Comparison of ENCODE assay signal across 1 cellular context in the genomic region with DNA sequence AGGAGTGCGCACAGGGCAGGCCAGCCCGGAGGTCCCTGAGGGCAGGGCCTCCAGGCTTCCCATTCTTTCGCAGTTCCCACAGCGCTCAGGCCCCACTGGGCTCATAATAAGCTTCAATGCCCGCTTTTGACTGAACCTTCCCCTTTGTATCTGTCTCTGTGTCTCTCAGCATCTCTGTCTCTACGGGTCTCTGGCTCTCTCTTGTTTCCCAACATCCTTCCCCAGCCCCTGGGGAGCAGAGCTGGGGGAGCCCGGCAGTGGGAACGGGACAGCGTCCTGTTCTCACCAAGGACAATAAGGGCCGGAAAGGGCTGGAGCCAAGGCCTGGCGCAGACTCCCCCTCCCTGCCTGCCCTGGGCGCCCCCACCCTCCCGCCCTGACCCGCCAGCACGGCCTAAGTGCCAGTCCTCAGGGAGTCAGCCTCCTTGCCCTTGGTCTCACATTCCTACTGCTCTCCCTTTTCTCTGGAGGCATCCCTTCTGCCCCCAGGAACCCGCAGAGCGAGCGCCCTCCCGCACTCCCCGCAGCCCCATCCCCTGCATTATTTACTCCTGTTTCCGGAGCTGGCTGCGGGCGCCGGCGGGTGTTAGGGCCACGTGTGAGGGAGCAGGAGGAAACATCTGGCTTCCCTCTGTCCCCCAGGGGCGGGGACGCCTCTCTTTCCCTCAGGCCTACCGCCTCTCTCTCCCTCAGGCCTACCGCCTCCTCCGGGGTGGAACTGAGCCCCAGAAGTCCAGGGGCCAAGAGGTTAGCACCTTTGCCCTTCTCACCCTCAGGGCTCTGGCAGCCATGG.
A peak's percentile ranks its signal among the peaks of the same experiment; 100 is the strongest.
TF ChIP-seq lines count a peak whose summit lies in the region.

No MANE protein-coding gene starts in this region.

TF ChIP-seq in HepG2, 621 proteins besides CTCF, POLR2A, EP300 and RAD21 (continues in another document):
- TF ChIP-seq JARID2 (CRISPR knock-in tag; IDR thresholded peaks at IDR 0.05; ENCODE audit: insufficient replicate concordance) (no peak), SAP130 (CRISPR knock-in tag; IDR thresholded peaks at IDR 0.05; ENCODE audit: low read depth) (peak; percentile 50; the same call in 1 of the 2 replicates), MIER2 (CRISPR knock-in tag; IDR thresholded peaks at IDR 0.05) (no peak), ZBTB1 (CRISPR knock-in tag; IDR thresholded peaks at IDR 0.05; ENCODE audit: borderline replicate concordance) (peak; percentile 34; the same call in 1 of the 2 replicates), SOX5 (CRISPR knock-in tag; IDR thresholded peaks at IDR 0.05; ENCODE audit: borderline replicate concordance) (0 out of 2 replicates have a peak, but pooled peaks have one; percentile 7), ELF4 (CRISPR knock-in tag; IDR thresholded peaks at IDR 0.05; ENCODE audit: borderline replicate concordance) (no peak), GABPA (IDR thresholded peaks at IDR 0.05; ENCODE audit: low read depth, low read length) (no peak), GABPA (CRISPR knock-in tag; IDR thresholded peaks at IDR 0.05; ENCODE audit: low read depth) (peak; percentile 20; the same call in 1 of the 2 replicates), ZNF333 (CRISPR knock-in tag; IDR thresholded peaks at IDR 0.05; ENCODE audit: borderline replicate concordance) (peak; percentile 35; the same call in 1 of the 2 replicates), ETV5 (CRISPR knock-in tag; IDR thresholded peaks at IDR 0.05; ENCODE audit: borderline replicate concordance) (peak; percentile 58; the same call in 1 of the 2 replicates), BRCA1 (CRISPR knock-in tag; IDR thresholded peaks at IDR 0.05) (no peak), ZNF788 (CRISPR knock-in tag; IDR thresholded peaks at IDR 0.05; ENCODE audit: borderline replicate concordance) (no peak), ERF (CRISPR knock-in tag; IDR thresholded peaks at IDR 0.05) (0 out of 2 replicates have a peak, but pooled peaks have one; percentile 18), ZNF747 (CRISPR knock-in tag; IDR thresholded peaks at IDR 0.05; ENCODE audit: borderline replicate concordance) (no peak)
- TF ChIP-seq, protein P1, sequence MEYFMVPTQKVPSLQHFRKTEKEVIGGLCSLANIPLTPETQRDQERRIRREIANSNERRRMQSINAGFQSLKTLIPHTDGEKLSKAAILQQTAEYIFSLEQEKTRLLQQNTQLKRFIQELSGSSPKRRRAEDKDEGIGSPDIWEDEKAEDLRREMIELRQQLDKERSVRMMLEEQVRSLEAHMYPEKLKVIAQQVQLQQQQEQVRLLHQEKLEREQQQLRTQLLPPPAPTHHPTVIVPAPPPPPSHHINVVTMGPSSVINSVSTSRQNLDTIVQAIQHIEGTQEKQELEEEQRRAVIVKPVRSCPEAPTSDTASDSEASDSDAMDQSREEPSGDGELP (IDR thresholded peaks at IDR 0.05; ENCODE audit: borderline replicate concordance, low read depth): peak; percentile 34; the same call in 1 of the 2 replicates
- TF ChIP-seq, protein P2, sequence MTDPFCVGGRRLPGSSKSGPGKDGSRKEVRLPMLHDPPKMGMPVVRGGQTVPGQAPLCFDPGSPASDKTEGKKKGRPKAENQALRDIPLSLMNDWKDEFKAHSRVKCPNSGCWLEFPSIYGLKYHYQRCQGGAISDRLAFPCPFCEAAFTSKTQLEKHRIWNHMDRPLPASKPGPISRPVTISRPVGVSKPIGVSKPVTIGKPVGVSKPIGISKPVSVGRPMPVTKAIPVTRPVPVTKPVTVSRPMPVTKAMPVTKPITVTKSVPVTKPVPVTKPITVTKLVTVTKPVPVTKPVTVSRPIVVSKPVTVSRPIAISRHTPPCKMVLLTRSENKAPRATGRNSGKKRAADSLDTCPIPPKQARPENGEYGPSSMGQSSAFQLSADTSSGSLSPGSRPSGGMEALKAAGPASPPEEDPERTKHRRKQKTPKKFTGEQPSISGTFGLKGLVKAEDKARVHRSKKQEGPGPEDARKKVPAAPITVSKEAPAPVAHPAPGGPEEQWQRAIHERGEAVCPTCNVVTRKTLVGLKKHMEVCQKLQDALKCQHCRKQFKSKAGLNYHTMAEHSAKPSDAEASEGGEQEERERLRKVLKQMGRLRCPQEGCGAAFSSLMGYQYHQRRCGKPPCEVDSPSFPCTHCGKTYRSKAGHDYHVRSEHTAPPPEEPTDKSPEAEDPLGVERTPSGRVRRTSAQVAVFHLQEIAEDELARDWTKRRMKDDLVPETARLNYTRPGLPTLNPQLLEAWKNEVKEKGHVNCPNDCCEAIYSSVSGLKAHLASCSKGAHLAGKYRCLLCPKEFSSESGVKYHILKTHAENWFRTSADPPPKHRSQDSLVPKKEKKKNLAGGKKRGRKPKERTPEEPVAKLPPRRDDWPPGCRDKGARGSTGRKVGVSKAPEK (CRISPR knock-in tag; IDR thresholded peaks at IDR 0.05; ENCODE audit: borderline replicate concordance): no peak
- TF ChIP-seq, protein P3, sequence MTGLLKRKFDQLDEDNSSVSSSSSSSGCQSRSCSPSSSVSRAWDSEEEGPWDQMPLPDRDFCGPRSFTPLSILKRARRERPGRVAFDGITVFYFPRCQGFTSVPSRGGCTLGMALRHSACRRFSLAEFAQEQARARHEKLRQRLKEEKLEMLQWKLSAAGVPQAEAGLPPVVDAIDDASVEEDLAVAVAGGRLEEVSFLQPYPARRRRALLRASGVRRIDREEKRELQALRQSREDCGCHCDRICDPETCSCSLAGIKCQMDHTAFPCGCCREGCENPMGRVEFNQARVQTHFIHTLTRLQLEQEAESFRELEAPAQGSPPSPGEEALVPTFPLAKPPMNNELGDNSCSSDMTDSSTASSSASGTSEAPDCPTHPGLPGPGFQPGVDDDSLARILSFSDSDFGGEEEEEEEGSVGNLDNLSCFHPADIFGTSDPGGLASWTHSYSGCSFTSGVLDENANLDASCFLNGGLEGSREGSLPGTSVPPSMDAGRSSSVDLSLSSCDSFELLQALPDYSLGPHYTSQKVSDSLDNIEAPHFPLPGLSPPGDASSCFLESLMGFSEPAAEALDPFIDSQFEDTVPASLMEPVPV (CRISPR knock-in tag; IDR thresholded peaks at IDR 0.05): 0 out of 2 replicates have a peak, but pooled peaks have one; percentile 21
- TF ChIP-seq, protein P4, sequence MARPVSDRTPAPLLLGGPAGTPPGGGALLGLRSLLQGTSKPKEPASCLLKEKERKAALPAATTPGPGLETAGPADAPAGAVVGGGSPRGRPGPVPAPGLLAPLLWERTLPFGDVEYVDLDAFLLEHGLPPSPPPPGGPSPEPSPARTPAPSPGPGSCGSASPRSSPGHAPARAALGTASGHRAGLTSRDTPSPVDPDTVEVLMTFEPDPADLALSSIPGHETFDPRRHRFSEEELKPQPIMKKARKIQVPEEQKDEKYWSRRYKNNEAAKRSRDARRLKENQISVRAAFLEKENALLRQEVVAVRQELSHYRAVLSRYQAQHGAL (CRISPR knock-in tag; IDR thresholded peaks at IDR 0.05; ENCODE audit: not compliant biosample characterization): no peak
- TF ChIP-seq, protein P5, sequence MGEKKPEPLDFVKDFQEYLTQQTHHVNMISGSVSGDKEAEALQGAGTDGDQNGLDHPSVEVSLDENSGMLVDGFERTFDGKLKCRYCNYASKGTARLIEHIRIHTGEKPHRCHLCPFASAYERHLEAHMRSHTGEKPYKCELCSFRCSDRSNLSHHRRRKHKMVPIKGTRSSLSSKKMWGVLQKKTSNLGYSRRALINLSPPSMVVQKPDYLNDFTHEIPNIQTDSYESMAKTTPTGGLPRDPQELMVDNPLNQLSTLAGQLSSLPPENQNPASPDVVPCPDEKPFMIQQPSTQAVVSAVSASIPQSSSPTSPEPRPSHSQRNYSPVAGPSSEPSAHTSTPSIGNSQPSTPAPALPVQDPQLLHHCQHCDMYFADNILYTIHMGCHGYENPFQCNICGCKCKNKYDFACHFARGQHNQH (CRISPR knock-in tag; IDR thresholded peaks at IDR 0.05): no peak
- TF ChIP-seq, protein P6, sequence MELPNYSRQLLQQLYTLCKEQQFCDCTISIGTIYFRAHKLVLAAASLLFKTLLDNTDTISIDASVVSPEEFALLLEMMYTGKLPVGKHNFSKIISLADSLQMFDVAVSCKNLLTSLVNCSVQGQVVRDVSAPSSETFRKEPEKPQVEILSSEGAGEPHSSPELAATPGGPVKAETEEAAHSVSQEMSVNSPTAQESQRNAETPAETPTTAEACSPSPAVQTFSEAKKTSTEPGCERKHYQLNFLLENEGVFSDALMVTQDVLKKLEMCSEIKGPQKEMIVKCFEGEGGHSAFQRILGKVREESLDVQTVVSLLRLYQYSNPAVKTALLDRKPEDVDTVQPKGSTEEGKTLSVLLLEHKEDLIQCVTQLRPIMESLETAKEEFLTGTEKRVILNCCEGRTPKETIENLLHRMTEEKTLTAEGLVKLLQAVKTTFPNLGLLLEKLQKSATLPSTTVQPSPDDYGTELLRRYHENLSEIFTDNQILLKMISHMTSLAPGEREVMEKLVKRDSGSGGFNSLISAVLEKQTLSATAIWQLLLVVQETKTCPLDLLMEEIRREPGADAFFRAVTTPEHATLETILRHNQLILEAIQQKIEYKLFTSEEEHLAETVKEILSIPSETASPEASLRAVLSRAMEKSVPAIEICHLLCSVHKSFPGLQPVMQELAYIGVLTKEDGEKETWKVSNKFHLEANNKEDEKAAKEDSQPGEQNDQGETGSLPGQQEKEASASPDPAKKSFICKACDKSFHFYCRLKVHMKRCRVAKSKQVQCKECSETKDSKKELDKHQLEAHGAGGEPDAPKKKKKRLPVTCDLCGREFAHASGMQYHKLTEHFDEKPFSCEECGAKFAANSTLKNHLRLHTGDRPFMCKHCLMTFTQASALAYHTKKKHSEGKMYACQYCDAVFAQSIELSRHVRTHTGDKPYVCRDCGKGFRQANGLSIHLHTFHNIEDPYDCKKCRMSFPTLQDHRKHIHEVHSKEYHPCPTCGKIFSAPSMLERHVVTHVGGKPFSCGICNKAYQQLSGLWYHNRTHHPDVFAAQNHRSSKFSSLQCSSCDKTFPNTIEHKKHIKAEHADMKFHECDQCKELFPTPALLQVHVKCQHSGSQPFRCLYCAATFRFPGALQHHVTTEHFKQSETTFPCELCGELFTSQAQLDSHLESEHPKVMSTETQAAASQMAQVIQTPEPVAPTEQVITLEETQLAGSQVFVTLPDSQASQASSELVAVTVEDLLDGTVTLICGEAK (IDR thresholded peaks at IDR 0.05): no peak
- TF ChIP-seq, protein P6 (CRISPR knock-in tag; IDR thresholded peaks at IDR 0.05): no peak
- TF ChIP-seq, protein P7, sequence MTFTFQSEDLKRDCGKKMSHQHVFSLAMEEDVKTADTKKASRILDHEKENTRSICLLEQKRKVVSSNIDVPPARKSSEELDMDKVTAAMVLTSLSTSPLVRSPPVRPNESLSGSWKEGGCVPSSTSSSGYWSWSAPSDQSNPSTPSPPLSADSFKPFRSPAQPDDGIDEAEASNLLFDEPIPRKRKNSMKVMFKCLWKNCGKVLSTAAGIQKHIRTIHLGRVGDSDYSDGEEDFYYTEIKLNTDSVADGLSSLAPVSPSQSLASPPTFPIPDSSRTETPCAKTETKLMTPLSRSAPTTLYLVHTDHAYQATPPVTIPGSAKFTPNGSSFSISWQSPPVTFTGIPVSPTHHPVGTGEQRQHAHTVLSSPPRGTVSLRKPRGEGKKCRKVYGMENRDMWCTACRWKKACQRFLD (CRISPR knock-in tag; IDR thresholded peaks at IDR 0.05; ENCODE audit: borderline replicate concordance): no peak
- TF ChIP-seq, protein P8, sequence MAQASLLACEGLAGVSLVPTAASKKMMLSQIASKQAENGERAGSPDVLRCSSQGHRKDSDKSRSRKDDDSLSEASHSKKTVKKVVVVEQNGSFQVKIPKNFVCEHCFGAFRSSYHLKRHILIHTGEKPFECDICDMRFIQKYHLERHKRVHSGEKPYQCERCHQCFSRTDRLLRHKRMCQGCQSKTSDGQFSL (CRISPR knock-in tag; IDR thresholded peaks at IDR 0.05): no peak
- TF ChIP-seq, protein P9, sequence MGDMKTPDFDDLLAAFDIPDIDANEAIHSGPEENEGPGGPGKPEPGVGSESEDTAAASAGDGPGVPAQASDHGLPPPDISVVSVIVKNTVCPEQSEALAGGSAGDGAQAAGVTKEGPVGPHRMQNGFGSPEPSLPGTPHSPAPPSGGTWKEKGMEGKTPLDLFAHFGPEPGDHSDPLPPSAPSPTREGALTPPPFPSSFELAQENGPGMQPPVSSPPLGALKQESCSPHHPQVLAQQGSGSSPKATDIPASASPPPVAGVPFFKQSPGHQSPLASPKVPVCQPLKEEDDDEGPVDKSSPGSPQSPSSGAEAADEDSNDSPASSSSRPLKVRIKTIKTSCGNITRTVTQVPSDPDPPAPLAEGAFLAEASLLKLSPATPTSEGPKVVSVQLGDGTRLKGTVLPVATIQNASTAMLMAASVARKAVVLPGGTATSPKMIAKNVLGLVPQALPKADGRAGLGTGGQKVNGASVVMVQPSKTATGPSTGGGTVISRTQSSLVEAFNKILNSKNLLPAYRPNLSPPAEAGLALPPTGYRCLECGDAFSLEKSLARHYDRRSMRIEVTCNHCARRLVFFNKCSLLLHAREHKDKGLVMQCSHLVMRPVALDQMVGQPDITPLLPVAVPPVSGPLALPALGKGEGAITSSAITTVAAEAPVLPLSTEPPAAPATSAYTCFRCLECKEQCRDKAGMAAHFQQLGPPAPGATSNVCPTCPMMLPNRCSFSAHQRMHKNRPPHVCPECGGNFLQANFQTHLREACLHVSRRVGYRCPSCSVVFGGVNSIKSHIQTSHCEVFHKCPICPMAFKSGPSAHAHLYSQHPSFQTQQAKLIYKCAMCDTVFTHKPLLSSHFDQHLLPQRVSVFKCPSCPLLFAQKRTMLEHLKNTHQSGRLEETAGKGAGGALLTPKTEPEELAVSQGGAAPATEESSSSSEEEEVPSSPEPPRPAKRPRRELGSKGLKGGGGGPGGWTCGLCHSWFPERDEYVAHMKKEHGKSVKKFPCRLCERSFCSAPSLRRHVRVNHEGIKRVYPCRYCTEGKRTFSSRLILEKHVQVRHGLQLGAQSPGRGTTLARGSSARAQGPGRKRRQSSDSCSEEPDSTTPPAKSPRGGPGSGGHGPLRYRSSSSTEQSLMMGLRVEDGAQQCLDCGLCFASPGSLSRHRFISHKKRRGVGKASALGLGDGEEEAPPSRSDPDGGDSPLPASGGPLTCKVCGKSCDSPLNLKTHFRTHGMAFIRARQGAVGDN (CRISPR knock-in tag; IDR thresholded peaks at IDR 0.05): peak; percentile 56
- TF ChIP-seq, protein P10, sequence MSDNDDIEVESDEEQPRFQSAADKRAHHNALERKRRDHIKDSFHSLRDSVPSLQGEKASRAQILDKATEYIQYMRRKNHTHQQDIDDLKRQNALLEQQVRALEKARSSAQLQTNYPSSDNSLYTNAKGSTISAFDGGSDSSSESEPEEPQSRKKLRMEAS (IDR thresholded peaks at IDR 0.05): peak; percentile 24; the same call in 1 of the 2 replicates
